ENCODE assay signal across 9 cellular contexts in genomic region chr4:152352215-152352614, GRCh38.
A peak's percentile ranks its signal among the peaks of the same experiment; 100 is the strongest.
DNase-seq lines count a peak whose midpoint lies in the region; ATAC-seq, FAIRE-seq and TF ChIP-seq lines count a peak whose summit lies in the region.
"Had no signal": no experiment of that assay in that cellular context is flagged by ENCODE, and none has a peak within 500 bp of the region (broad histone marks: within the 10 kb centered on the region; RNA-seq: fewer than 3 reads in every experiment).

No MANE protein-coding gene starts in this region.

- peak overlapping the region in 1 of 3 experiments; percentile 7; a peak in 1 of 6 replicates for H3K4me3 ChIP-seq in HepG2 (replicated peaks in 1 of 3; ENCODE audit: insufficient read depth in 1 of 3, low read depth in 2 of 3, low read length in 3 of 3)
- H3K4me3 ChIP-seq in right lobe of liver: peak overlapping the region in 1 of 3 donors; percentile 1
- H3K4me3 ChIP-seq in astrocyte of the spinal cord (ENCODE audit: low read depth, low read length): peak overlapping the region; percentile 62
- H3K4me3 ChIP-seq in lower lobe of right lung: peak overlapping the region; percentile 39
- peak overlapping the region; percentile 44 to 52 for H3K4me3 ChIP-seq in vagina

- POLR2A ChIA-PET in HepG2 (lab: Yijun Ruan, JAX): no interaction called here

- no peak for TF ChIP-seq POLR2A in HepG2 (IDR thresholded peaks at IDR 0.05; ENCODE audit: insufficient read depth in 1 of 2, low read depth in 2 of 2, low read length in 2 of 2)
- TF ChIP-seq POLR2A in right lobe of liver (IDR thresholded peaks at IDR 0.05): no peak
- TF ChIP-seq POLR2A in vagina (IDR thresholded peaks at IDR 0.05): no peak
- no peak for TF ChIP-seq POLR2A in GM12891 (IDR thresholded peaks at IDR 0.05; ENCODE audit: low read depth, low read length)

- 0 out of 2 replicates have a peak overlapping the region, but pooled peaks have one; percentile 0 for H3K9ac ChIP-seq in HepG2 (ENCODE audit: insufficient read depth, low read depth, low read length)

- no peak for TF ChIP-seq CTCF in HepG2 (CRISPR knock-in tag; IDR thresholded peaks at IDR 0.05)
- TF ChIP-seq CTCF in right lobe of liver (IDR thresholded peaks at IDR 0.05): no peak
- TF ChIP-seq CTCF in astrocyte of the spinal cord (IDR thresholded peaks at IDR 0.05; ENCODE audit: low read depth, low read length): no peak
- no peak for TF ChIP-seq CTCF in lower lobe of right lung (IDR thresholded peaks at IDR 0.05)
- TF ChIP-seq CTCF in vagina (IDR thresholded peaks at IDR 0.05): no peak

- ATAC-seq in HepG2: no peak
- no peak for ATAC-seq in right lobe of liver
- ATAC-seq in lower lobe of right lung: peak in 1 of 2 donors; percentile 18

- peaks cover 4% of the 10 kb centered on the region; the same call in 1 of the 2 replicates for H4K20me1 ChIP-seq in HepG2 (ENCODE audit: insufficient read depth, low read length)

- in situ Hi-C loops in HepG2 (cut with HindIII; ENCODE audit: extremely low pct_ligation_motif_present, low pct_unique_long_range_greater_than_20kb): no loop called here
- in situ Hi-C loops in astrocyte of the spinal cord (cut with HindIII; ENCODE audit: low sequenced_read_pairs): no loop called here

- TF ChIP-seq EP300 in HepG2 (IDR thresholded peaks at IDR 0.05; ENCODE audit: low read depth in 2 of 2, low read length in 2 of 2) (no peak), HepG2 (CRISPR knock-in tag; IDR thresholded peaks at IDR 0.05; ENCODE audit: borderline replicate concordance) (no peak)

- no peak overlapping the region for H3K27ac ChIP-seq in HepG2 (ENCODE audit: extremely low read length, insufficient read depth, low read length)
- no peak overlapping the region for H3K27ac ChIP-seq in right lobe of liver
- no peak overlapping the region for H3K27ac ChIP-seq in lower lobe of right lung
- peak overlapping the region; percentile 78 for H3K27ac ChIP-seq in vagina

- no peak for TF ChIP-seq RAD21 in HepG2 (CRISPR knock-in tag; IDR thresholded peaks at IDR 0.05)

- CTCF ChIA-PET in HepG2 (lab: Yijun Ruan, JAX; ENCODE audit: low intra/inter-chr PET ratio, low total read pairs): no interaction called here

- no peaks in the 10 kb centered on the region for H3K9me3 ChIP-seq in HepG2 (ENCODE audit: low read length)
- H3K9me3 ChIP-seq in right lobe of liver: no peaks in the 10 kb centered on the region
- H3K9me3 ChIP-seq in lower lobe of right lung: no peaks in the 10 kb centered on the region
- no peaks in the 10 kb centered on the region for H3K9me3 ChIP-seq in vagina

- H3K79me2 ChIP-seq in HepG2 (ENCODE audit: insufficient read depth, low read length): no peaks in the 10 kb centered on the region

- H3K4me2 ChIP-seq in HepG2 (ENCODE audit: low read depth, low read length): peak overlapping the region; percentile 56

- WGBS in HepG2 (ENCODE audit: low lambda C conversion rate): 79% methylated on average over 4 of the region's 4 CpGs
- 70% methylated on average over 4 of the region's 4 CpGs for WGBS in right lobe of liver (ENCODE audit: insufficient coverage, low coverage, low lambda C conversion rate, missing lambda C conversion rate)

- DNase-seq in HepG2 (ENCODE audit: low spot score) (no peak), right lobe of liver (no peak), astrocyte of the spinal cord (ENCODE audit: low read depth, low spot score) (no peak), lower lobe of right lung (no peak), vagina (ENCODE audit: extremely low spot score in 2 of 2) (no peak), GM12891 (ENCODE audit: insufficient read length, low spot score) (no peak), NCI-H187 treated with DMSO at 0.1 percent for 48 hours (lab: John Stamatoyannopoulos, UW) (no peak)
- DNase-seq in stimulated activated CD4-positive, alpha-beta T cell treated with anti-CD3 and anti-CD28 coated beads, Interleukin-4, amount 100 ng/mL, for 24 hours: no peak
- DNase-seq: MM.1S had no signal

- no peak overlapping the region for H2AFZ ChIP-seq in HepG2 (ENCODE audit: low read length)

- no peaks in the 10 kb centered on the region for H3K27me3 ChIP-seq in HepG2 (ENCODE audit: control insufficient read depth in 1 of 2, insufficient read depth in 2 of 2, low read length in 2 of 2)
- no peaks in the 10 kb centered on the region for H3K27me3 ChIP-seq in right lobe of liver
- H3K27me3 ChIP-seq in lower lobe of right lung (ENCODE audit: low read depth): no peaks in the 10 kb centered on the region
- no peaks in the 10 kb centered on the region for H3K27me3 ChIP-seq in vagina

- FAIRE-seq in HepG2 (lab: Jason Lieb, UNC) (no peak), GM12891 (lab: Jason Lieb, UNC) (no peak)

- H3K4me1 ChIP-seq in HepG2 (ENCODE audit: insufficient read depth, low read length): peaks cover 20% of the 10 kb centered on the region
- peaks cover 0 to 7% (median 2%) of the 10 kb centered on the region in 4 donors for H3K4me1 ChIP-seq in right lobe of liver
- H3K4me1 ChIP-seq in lower lobe of right lung: peaks cover 8% of the 10 kb centered on the region
- peaks cover 12% of the 10 kb centered on the region for H3K4me1 ChIP-seq in vagina

- intact Hi-C loops in HepG2 (cut with micrococcal nuclease; ENCODE audit: unreplicated experiment) (no loop called here), right lobe of liver (cut with DNase I) (no loop called here), lower lobe of right lung (cut with DNase I) (no loop called here), vagina (cut with DNase I) (no loop called here)

- no TSS peak for BruUV-seq in HepG2 (replicated peaks; lab: Mats Ljungman, UMichigan)

- H3K36me3 ChIP-seq in HepG2 (replicated peaks in 1 of 2; ENCODE audit: control insufficient read depth in 1 of 2, insufficient read depth in 2 of 2, low read length in 2 of 2) (no peaks in the 10 kb centered on the region), right lobe of liver (no peaks in the 10 kb centered on the region), lower lobe of right lung (no peaks in the 10 kb centered on the region), vagina (no peaks in the 10 kb centered on the region)

TF ChIP-seq in HepG2, 621 proteins besides CTCF, POLR2A, EP300 and RAD21 (continues in another document):
- TF ChIP-seq TMF1 (CRISPR knock-in tag; IDR thresholded peaks at IDR 0.05; ENCODE audit: low read depth) (no peak), ZNF670 (CRISPR knock-in tag; IDR thresholded peaks at IDR 0.05; ENCODE audit: borderline replicate concordance) (no peak), MBNL3 (CRISPR knock-in tag; conservative IDR thresholded peaks at IDR 0.05) (no peak), PHB2 (IDR thresholded peaks at IDR 0.05; ENCODE audit: partially characterized antibody) (no peak), ATF3 (CRISPR knock-in tag; IDR thresholded peaks at IDR 0.05) (no peak), FOXP1 (IDR thresholded peaks at IDR 0.05) (no peak), FOXP1 (CRISPR knock-in tag; IDR thresholded peaks at IDR 0.05) (no peak), POLR2AphosphoS5 (IDR thresholded peaks at IDR 0.05; ENCODE audit: low read depth, low read length) (no peak), CAMTA2 (CRISPR knock-in tag; IDR thresholded peaks at IDR 0.05; ENCODE audit: borderline replicate concordance) (no peak)
- TF ChIP-seq, protein P1, sequence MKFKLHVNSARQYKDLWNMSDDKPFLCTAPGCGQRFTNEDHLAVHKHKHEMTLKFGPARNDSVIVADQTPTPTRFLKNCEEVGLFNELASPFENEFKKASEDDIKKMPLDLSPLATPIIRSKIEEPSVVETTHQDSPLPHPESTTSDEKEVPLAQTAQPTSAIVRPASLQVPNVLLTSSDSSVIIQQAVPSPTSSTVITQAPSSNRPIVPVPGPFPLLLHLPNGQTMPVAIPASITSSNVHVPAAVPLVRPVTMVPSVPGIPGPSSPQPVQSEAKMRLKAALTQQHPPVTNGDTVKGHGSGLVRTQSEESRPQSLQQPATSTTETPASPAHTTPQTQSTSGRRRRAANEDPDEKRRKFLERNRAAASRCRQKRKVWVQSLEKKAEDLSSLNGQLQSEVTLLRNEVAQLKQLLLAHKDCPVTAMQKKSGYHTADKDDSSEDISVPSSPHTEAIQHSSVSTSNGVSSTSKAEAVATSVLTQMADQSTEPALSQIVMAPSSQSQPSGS (CRISPR knock-in tag; IDR thresholded peaks at IDR 0.05): no peak

TF ChIP-seq in GM12891, 5 proteins besides CTCF, POLR2A, EP300 and RAD21:
- TF ChIP-seq POLR2AphosphoS5 (IDR thresholded peaks at IDR 0.05; ENCODE audit: low read depth, low read length) (no peak), TAF1 (IDR thresholded peaks at IDR 0.05; ENCODE audit: low read depth, low read length) (no peak), SPI1 (IDR thresholded peaks at IDR 0.05; ENCODE audit: low read depth, low read length) (no peak), PAX5 (IDR thresholded peaks at IDR 0.05; ENCODE audit: insufficient read depth, low read length, severe bottlenecking) (no peak), POU2F2 (IDR thresholded peaks at IDR 0.05; ENCODE audit: low read depth, low read length) (no peak)
TF ChIP-seq in GM12891: peak in this region for 0.
